12 cellular contexts compared by ENCODE assay signal in the genomic region with DNA sequence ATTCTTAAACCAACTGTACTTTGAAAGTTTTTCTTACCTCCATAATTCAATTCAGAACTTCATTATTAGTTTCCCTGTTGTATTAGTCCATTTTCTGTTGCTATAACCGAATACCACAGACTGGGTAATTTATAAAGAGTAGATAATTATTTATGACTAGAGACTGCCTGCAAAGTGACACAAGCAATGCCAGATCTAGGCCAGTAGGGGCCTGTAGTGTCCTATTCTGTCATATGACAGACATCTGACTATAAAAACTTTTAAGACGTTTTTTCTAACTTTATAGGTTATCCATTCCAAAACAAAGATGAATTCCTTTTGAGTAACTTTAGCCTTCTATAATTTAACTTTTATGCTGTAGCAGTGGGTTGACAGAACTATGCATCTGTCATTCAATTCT.
DNase-seq lines count a peak whose midpoint lies in the region; TF ChIP-seq lines count a peak whose summit lies in the region.
"Had no signal": no experiment of that assay in that cellular context is flagged by ENCODE, and none has a peak within 500 bp of the region (broad histone marks: within the 10 kb centered on the region; RNA-seq: fewer than 3 reads in every experiment).

No MANE protein-coding gene starts in this region.

- H3K9me3 Mint-ChIP-seq in MCF 10A (ENCODE audit: unreplicated experiment) (no peaks in the 10 kb centered on the region), type B pancreatic cell (no peaks in the 10 kb centered on the region)
- H3K9me3 Mint-ChIP-seq: brain; stimulated activated naive CD8-positive, alpha-beta T cell treated with anti-CD3 and anti-CD28 coated beads, Interleukin-15, Interleukin-2, amounts not matched to agents 100 ng/mL and 50 ng/mL, for 24 hours had no signal

- H3K27me3 ChIP-seq in breast epithelium (no peaks in the 10 kb centered on the region), esophagus muscularis mucosa (no peaks in the 10 kb centered on the region), sigmoid colon (no peaks in the 10 kb centered on the region)
- H3K27me3 ChIP-seq: BLaER1 had no signal

- H3K4me1 Mint-ChIP-seq in MCF 10A (ENCODE audit: insufficient read depth, unreplicated experiment) (no peaks in the 10 kb centered on the region), type B pancreatic cell (ENCODE audit: unreplicated experiment) (no peaks in the 10 kb centered on the region)
- H3K4me1 Mint-ChIP-seq: brain had no signal

- H3K36me3 ChIP-seq in breast epithelium (no peaks in the 10 kb centered on the region), esophagus muscularis mucosa (no peaks in the 10 kb centered on the region), sigmoid colon (no peaks in the 10 kb centered on the region)
- H3K36me3 ChIP-seq: BLaER1 had no signal

- no peaks in the 10 kb centered on the region for H3K4me1 ChIP-seq in breast epithelium
- no peaks in the 10 kb centered on the region for H3K4me1 ChIP-seq in esophagus muscularis mucosa
- H3K4me1 ChIP-seq in sigmoid colon, result no peaks in the 10 kb centered on the region
- H3K4me1 ChIP-seq: BLaER1 had no signal

- no peak overlapping the region for H3K27ac ChIP-seq in breast epithelium
- no peak overlapping the region for H3K27ac ChIP-seq in esophagus muscularis mucosa (replicated peaks in 1 of 4)
- H3K27ac ChIP-seq in sigmoid colon, result no peak overlapping the region
- H3K27ac ChIP-seq: BLaER1 had no signal

- H3K36me3 Mint-ChIP-seq in MCF 10A (ENCODE audit: insufficient read depth, unreplicated experiment) (no peaks in the 10 kb centered on the region), type B pancreatic cell (no peaks in the 10 kb centered on the region)
- H3K36me3 Mint-ChIP-seq: brain had no signal

- no peaks in the 10 kb centered on the region for H3K9me3 ChIP-seq in breast epithelium
- H3K9me3 ChIP-seq in esophagus muscularis mucosa, result no peaks in the 10 kb centered on the region
- H3K9me3 ChIP-seq in sigmoid colon, result no peaks in the 10 kb centered on the region
- H3K9me3 ChIP-seq: BLaER1 had no signal

- TF ChIP-seq EP300 in esophagus muscularis mucosa (IDR thresholded peaks at IDR 0.05) (no peak), sigmoid colon (IDR thresholded peaks at IDR 0.05) (no peak)

- TF ChIP-seq POLR2A in breast epithelium (IDR thresholded peaks at IDR 0.05) (no peak), esophagus muscularis mucosa (IDR thresholded peaks at IDR 0.05; ENCODE audit: low read depth) (no peak), sigmoid colon (IDR thresholded peaks at IDR 0.05) (no peak)

- TF ChIP-seq CTCF in MCF 10A (IDR thresholded peaks at IDR 0.05; ENCODE audit: unreplicated experiment), result peak; percentile 12
- no peak for TF ChIP-seq CTCF in breast epithelium (IDR thresholded peaks at IDR 0.05)
- peak; percentile 78 for TF ChIP-seq CTCF in choroid plexus epithelial cell (conservative IDR thresholded peaks at IDR 0.05; ENCODE audit: low read depth, low read length)
- peak; percentile 70 for TF ChIP-seq CTCF in type B pancreatic cell (conservative IDR thresholded peaks at IDR 0.05)
- TF ChIP-seq CTCF in esophagus muscularis mucosa (IDR thresholded peaks at IDR 0.05), result no peak
- no peak for TF ChIP-seq CTCF in sigmoid colon (IDR thresholded peaks at IDR 0.05)

- intact Hi-C loops in MCF 10A (cut with micrococcal nuclease) (no loop called here), breast epithelium (cut with DNase I; ENCODE audit: low total_unique reads) (no loop called here), esophagus muscularis mucosa (cut with DNase I) (no loop called here), sigmoid colon (cut with DNase I) (no loop called here)

- no TSS peak for BruUV-seq in MCF 10A (replicated peaks; lab: Mats Ljungman, UMichigan)

- H3K27me3 Mint-ChIP-seq in MCF 10A (ENCODE audit: insufficient read depth, unreplicated experiment), result no peaks in the 10 kb centered on the region
- H3K27me3 Mint-ChIP-seq in type B pancreatic cell, result no peaks in the 10 kb centered on the region
- H3K27me3 Mint-ChIP-seq: brain; stimulated activated naive CD8-positive, alpha-beta T cell treated with anti-CD3 and anti-CD28 coated beads, Interleukin-15, Interleukin-2, amounts not matched to agents 100 ng/mL and 50 ng/mL, for 24 hours had no signal

- CTCF ChIA-PET in MCF 10A (lab: Yijun Ruan, JAX), result interaction anchor here (0.6 kb wide), 1 partner anchor 122 kb away, joined by 3 read pairs; no protein-coding TSS in a partner anchor

- H3K4me3 Mint-ChIP-seq in MCF 10A (ENCODE audit: unreplicated experiment) (no peak overlapping the region), type B pancreatic cell (no peak overlapping the region)
- H3K4me3 Mint-ChIP-seq: brain; stimulated activated naive CD8-positive, alpha-beta T cell treated with anti-CD3 and anti-CD28 coated beads, Interleukin-15, Interleukin-2, amounts not matched to agents 100 ng/mL and 50 ng/mL, for 24 hours had no signal

- no peak overlapping the region for H3K4me3 ChIP-seq in breast epithelium
- H3K4me3 ChIP-seq in choroid plexus epithelial cell (ENCODE audit: low read depth, low read length), result no peak overlapping the region
- H3K4me3 ChIP-seq in esophagus muscularis mucosa, result no peak overlapping the region
- no peak overlapping the region for H3K4me3 ChIP-seq in sigmoid colon
- H3K4me3 ChIP-seq: BLaER1 had no signal

- H3K27ac Mint-ChIP-seq in MCF 10A (ENCODE audit: low read depth, unreplicated experiment), result no peak overlapping the region
- H3K27ac Mint-ChIP-seq in type B pancreatic cell, result no peak overlapping the region
- H3K27ac Mint-ChIP-seq: brain; stimulated activated naive CD8-positive, alpha-beta T cell treated with anti-CD3 and anti-CD28 coated beads, Interleukin-15, Interleukin-2, amounts not matched to agents 100 ng/mL and 50 ng/mL, for 24 hours had no signal

- peak; percentile 24 for DNase-seq in MCF 10A (ENCODE audit: unreplicated experiment)
- DNase-seq in breast epithelium (ENCODE audit: low spot score in 2 of 2), result no peak
- DNase-seq in NAMALWA (ENCODE audit: low spot score), result peak; percentile 43
- peak; percentile 65 for DNase-seq in choroid plexus epithelial cell (ENCODE audit: low read depth)
- DNase-seq in type B pancreatic cell (ENCODE audit: extremely low spot score, unreplicated experiment), result no peak
- DNase-seq in esophagus muscularis mucosa (ENCODE audit: extremely low spot score), result no peak
- DNase-seq in sigmoid colon, result no peak
- no peak for DNase-seq in T-helper 2 cell
- DNase-seq: stimulated activated CD4-positive, alpha-beta T cell treated with anti-CD3 and anti-CD28 coated beads, Interleukin-1b, Interleukin-23, amount 100 ng/mL, for 48 hours had no signal

- POLR2A ChIA-PET in MCF 10A (lab: Yijun Ruan, JAX), result no interaction called here

- WGBS in esophagus muscularis mucosa, result 70% methylated on average over 2 of the region's 2 CpGs
- WGBS in sigmoid colon, 2 donors, result 38 to 67% methylated on average over 2 of the region's 2 CpGs

Comparison
In these comparisons a context has a peak if more than half of its experiments do, and no peak if none do; other contexts are left out.
1. DNase-seq: peak in MCF 10A (single experiment), NAMALWA (single experiment) and choroid plexus epithelial cell (single experiment); none in breast epithelium (0 of 2), type B pancreatic cell (single experiment), esophagus muscularis mucosa (single experiment), sigmoid colon (single experiment) and T-helper 2 cell (0 of 5).
2. CTCF ChIP-seq: peak in MCF 10A (single experiment), choroid plexus epithelial cell (single experiment) and type B pancreatic cell (single experiment); none in breast epithelium (0 of 3), esophagus muscularis mucosa (0 of 3) and sigmoid colon (0 of 4).